In genomic region chr7:70700935-70701425, GRCh38 we compare ENCODE assay signal across 1 cellular context.
TF ChIP-seq lines count a peak whose summit lies in the region.

No MANE protein-coding gene starts in this region.

TF ChIP-seq in HEK293T, 16 proteins besides CTCF, POLR2A, EP300 and RAD21 (continued from another document):
- no peak for TF ChIP-seq LEF1 (IDR thresholded peaks at IDR 0.05; ENCODE audit: borderline replicate concordance)
TF ChIP-seq in HEK293T: peak in this region for 0.
